ENCODE assay signal across 28 cellular contexts in the genomic region with DNA sequence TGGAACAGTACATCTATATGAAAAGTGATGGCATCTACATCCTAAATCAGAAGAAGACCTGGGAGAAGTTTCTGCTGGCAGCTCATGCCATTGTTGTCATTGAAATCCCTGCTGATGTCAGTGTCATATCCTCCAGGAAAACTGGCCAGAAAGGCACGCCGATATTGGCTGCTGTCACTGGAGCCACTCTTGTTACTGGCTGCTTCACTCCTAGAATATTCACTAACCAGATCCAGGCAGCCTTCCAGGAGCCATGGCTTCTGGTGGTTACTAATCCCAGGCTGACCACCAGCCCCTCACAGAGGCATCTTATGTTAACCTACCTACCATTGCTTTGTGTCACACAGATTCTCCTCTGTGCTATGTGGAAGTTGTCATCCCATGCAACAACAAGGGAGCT. TPM values are rescaled to one million over a fixed set of nuclear protein-coding genes. Genes with fewer than 3 reads are reported as not detected.
"Had no signal": no experiment of that assay in that cellular context is flagged by ENCODE, and none has a peak within 500 bp of the region (broad histone marks: within the 10 kb centered on the region; RNA-seq: fewer than 3 reads in every experiment).

No MANE protein-coding gene starts in this region.

- H3K4me2 ChIP-seq: SK-N-SH had no signal

- H3K4me3 ChIP-seq: SJCRH30 had no signal

- H3K27me3 ChIP-seq: SJCRH30 had no signal

- H3K9me3 ChIP-seq: SJCRH30, SK-N-SH had no signal

- ATAC-seq: activated CD4-positive, alpha-beta T cell treated with anti-CD3 and anti-CD28 coated beads for 36 hours; Panc1; Right ventricle myocardium inferior had no signal

- DNase-seq: activated CD4-positive, alpha-beta memory T cell treated with anti-CD3 and anti-CD28 coated beads, Interleukin-2, amount 10 ng/mL, durations not matched to agents 7 days and 5 days; activated CD4-positive, alpha-beta T cell treated with anti-CD3 and anti-CD28 coated beads for 36 hours; activated CD4-positive, alpha-beta T cell treated with anti-CD3 and anti-CD28 coated beads, Interleukin-2, amount 50 U/mL, for 1 hour; activated gamma-delta T cell treated with Interleukin-2 at 50 U/mL for 16 hours; activated naive CD4-positive, alpha-beta T cell treated with anti-CD3 and anti-CD28 coated beads, Interleukin-2, amount 10 ng/mL, durations not matched to agents 7 days and 5 days; activated naive CD8-positive, alpha-beta T cell treated with anti-CD3 and anti-CD28 coated beads for 36 hours; activated T-cell treated with anti-CD3 and anti-CD28 coated beads for 4 hours; activated T-cell treated with anti-CD3 and anti-CD28 coated beads, Interleukin-2, amount 50 U/mL, for 48 hours; Kasumi-1; NCI-H1092; NCI-H1417; NCI-H1694; NCI-H2029 treated with DMSO at 0.1 percent for 48 hours; NCI-H510A treated with DMSO at 0.1 percent for 48 hours; NCI-H69; NK-92 treated with Interleukin-12 subunit alpha and Interleukin-12 subunit beta, amount 100 ng/mL, for 24 hours; OCI-M1; RPMI8226; SJCRH30; SK-N-SH; T-helper 1 cell; WERI-Rb-1 had no signal

- H3K27ac ChIP-seq: SJCRH30, WERI-Rb-1 had no signal

- H3K9me2 ChIP-seq: SK-N-SH had no signal

- H3K9ac ChIP-seq: SK-N-SH had no signal

- H3K36me3 ChIP-seq: SJCRH30, WERI-Rb-1 had no signal

RNA-seq across cellular contexts. Expression of gene HOXD1, which starts 53.7 kb away (rescaled TPM):
- total RNA-seq: activated CD4-positive, alpha-beta memory T cell treated with anti-CD3 and anti-CD28 coated beads, Interleukin-2, amount 10 ng/mL, durations not matched to agents 7 days and 5 days; activated CD4-positive, alpha-beta T cell treated with anti-CD3 and anti-CD28 coated beads for 36 hours; activated CD8-positive, alpha-beta memory T cell treated with anti-CD3 and anti-CD28 coated beads for 36 hours; activated naive CD8-positive, alpha-beta T cell treated with anti-CD3 and anti-CD28 coated beads for 36 hours; activated T-helper 2 cell treated with anti-CD3 and anti-CD28 coated beads, Interferon-gamma antibody, Interleukin-2, Interleukin-4, amounts not matched to agents 10 μg/mL and 5 μg/mL and 100 μg/mL, durations not matched to agents 14 hours and 24 hours and 36 hours; cerebellum; Right ventricle myocardium inferior; T-helper 2 cell treated with Interferon-gamma antibody and Interleukin-4, amounts not matched to agents 100 ng/mL and 5 ng/mL, for 36 hours had no signal
- polyA plus RNA-seq: SK-N-SH had no signal
